In the genomic region with DNA sequence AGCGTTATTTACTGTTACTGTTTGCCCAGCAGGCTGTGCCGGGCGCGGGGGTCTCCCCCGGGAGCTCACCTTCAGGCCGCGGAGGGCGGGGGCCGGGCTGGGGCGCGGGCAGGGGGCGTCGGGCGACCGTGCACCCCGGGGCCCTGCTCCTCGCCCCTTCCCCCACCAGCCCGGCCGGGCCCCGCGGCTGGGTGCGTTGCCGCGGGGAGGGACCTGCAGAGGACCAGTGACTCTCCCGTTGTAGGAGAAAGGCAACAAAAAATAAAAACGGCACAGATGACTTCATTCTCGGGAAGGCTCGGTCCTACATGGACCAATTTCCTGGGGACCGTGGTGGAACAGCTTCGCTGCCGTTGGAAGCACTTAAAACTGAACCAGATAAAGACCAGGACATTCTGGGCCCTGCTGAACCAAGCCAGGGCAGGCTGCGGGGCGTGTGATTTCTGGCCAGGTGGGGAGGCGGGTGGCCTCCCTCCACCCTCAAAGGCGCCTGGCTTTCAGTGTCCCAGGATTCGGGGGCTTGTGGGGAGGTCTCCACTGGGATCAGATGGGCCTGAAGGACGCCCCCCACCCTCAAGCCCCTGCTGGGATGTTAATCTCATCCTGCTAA, we compare ENCODE assay signal across 8 cellular contexts. TPM values are rescaled to one million over a fixed set of nuclear protein-coding genes. Genes with fewer than 3 reads are reported as not detected.
DNase-seq lines count a peak whose midpoint lies in the region; ATAC-seq and TF ChIP-seq lines count a peak whose summit lies in the region.

No MANE protein-coding gene starts in this region.

- H3K36me3 ChIP-seq in PC-3 (ENCODE audit: low read depth, low read length) (no peaks in the 10 kb centered on the region), parathyroid adenoma (ENCODE audit: control insufficient read depth, insufficient read depth, low read length) (no peaks in the 10 kb centered on the region)

- intact Hi-C loops in PC-3 (cut with micrococcal nuclease), result no loop called here

- H3K9me3 ChIP-seq in PC-3 (ENCODE audit: low read length) (no peaks in the 10 kb centered on the region), parathyroid adenoma (ENCODE audit: control insufficient read depth, low read length) (no peaks in the 10 kb centered on the region)

- H3K9me2 ChIP-seq in PC-3 (replicated peaks; ENCODE audit: low read length), result no peaks in the 10 kb centered on the region

- H3K79me2 ChIP-seq in PC-3 (ENCODE audit: low read length) (no peaks in the 10 kb centered on the region), parathyroid adenoma (no peaks in the 10 kb centered on the region)

- H3K9ac ChIP-seq in PC-3 (ENCODE audit: low read length) (no peak overlapping the region), parathyroid adenoma (no peak overlapping the region)

- no peaks in the 10 kb centered on the region for H4K20me1 ChIP-seq in PC-3 (ENCODE audit: low read length)

- H3K27me3 ChIP-seq in PC-3 (ENCODE audit: low read length) (no peaks in the 10 kb centered on the region), parathyroid adenoma (ENCODE audit: control insufficient read depth, insufficient read depth, low read length) (no peaks in the 10 kb centered on the region)

- peaks cover 12% of the 10 kb centered on the region; the same call in 1 of the 2 replicates for H3K4me1 ChIP-seq in PC-3 (ENCODE audit: insufficient read depth, low read length)
- peaks cover 3% of the 10 kb centered on the region for H3K4me1 ChIP-seq in parathyroid adenoma

- ATAC-seq in PC-3, result no peak; the same call in 1 of the 2 replicates

- no peak overlapping the region for H3K27ac ChIP-seq in PC-3 (ENCODE audit: low read length)
- H3K27ac ChIP-seq in parathyroid adenoma, result peak overlapping the region; percentile 68

- peak overlapping the region; percentile 93 for H3K4me2 ChIP-seq in PC-3 (ENCODE audit: low read length)
- no peak overlapping the region for H3K4me2 ChIP-seq in parathyroid adenoma (ENCODE audit: low read length)

- POLR2A ChIA-PET in PC-3 (lab: Charles Lee; ENCODE audit: unreplicated experiment), result no interaction called here

- CTCF ChIA-PET in PC-3 (lab: Charles Lee), result no interaction called here

- DNase-seq in D341Med (ENCODE audit: low spot score), result peak; percentile 55
- DNase-seq in PC-3, result peak; percentile 5
- DNase-seq in foreskin fibroblast, result peak; percentile 18 to 52
- no peak for DNase-seq in SKM-1 (lab: John Stamatoyannopoulos, UW; ENCODE audit: unreplicated experiment)
- no peak for DNase-seq in activated effector memory CD4-positive, alpha-beta T cell treated with Interleukin-2 at 50 U/mL for 16 hours
- no peak for DNase-seq in NCI-H1694 (lab: John Stamatoyannopoulos, UW)
- DNase-seq in occipital lobe (lab: John Stamatoyannopoulos, UW), result no peak

- no peaks in the 10 kb centered on the region for H3F3A ChIP-seq in PC-3 (ENCODE audit: low read length, unreplicated experiment)

- H2AFZ ChIP-seq in PC-3 (ENCODE audit: low read length), result peak overlapping the region; percentile 63; the same call in 1 of the 2 replicates
- no peak overlapping the region for H2AFZ ChIP-seq in parathyroid adenoma

- BruUV-seq in PC-3 (replicated peaks; lab: Mats Ljungman, UMichigan), result no TSS peak

- TF ChIP-seq CTCF in PC-3 (conservative IDR thresholded peaks at IDR 0.05; ENCODE audit: low read depth, low read length), result no peak
- TF ChIP-seq CTCF in foreskin fibroblast (IDR thresholded peaks at IDR 0.05; ENCODE audit: low read depth, low read length), result no peak
- no peak for TF ChIP-seq CTCF in parathyroid adenoma (IDR thresholded peaks at IDR 0.05)

- H3K4me3 ChIP-seq in PC-3 (ENCODE audit: low read length), result peak overlapping the region; percentile 68; the same call in 1 of the 2 replicates
- H3K4me3 ChIP-seq in foreskin fibroblast (ENCODE audit: low read depth in 1 of 2, low read length in 2 of 2), result peak overlapping the region; percentile 19
- H3K4me3 ChIP-seq in parathyroid adenoma (ENCODE audit: low read depth, low read length), result no peak overlapping the region

RNA-seq across cellular contexts. Expression of gene IGLL1, which starts 57.3 kb away (rescaled TPM):
- not detected in 2 replicates for total RNA-seq in PC-3 (2014; rRNA removed)
- not detected for total RNA-seq in occipital lobe

Comparison
In these comparisons a context has a peak if more than half of its experiments do, and no peak if none do; other contexts are left out.
1. DNase-seq: peak in D341Med (single experiment), PC-3 (single experiment) and foreskin fibroblast (2 of 2); none in SKM-1 (single experiment), activated effector memory CD4-positive, alpha-beta T cell treated with Interleukin-2 at 50 U/mL for 16 hours (single experiment), NCI-H1694 (single experiment) and occipital lobe (single experiment).